In the genomic region with DNA sequence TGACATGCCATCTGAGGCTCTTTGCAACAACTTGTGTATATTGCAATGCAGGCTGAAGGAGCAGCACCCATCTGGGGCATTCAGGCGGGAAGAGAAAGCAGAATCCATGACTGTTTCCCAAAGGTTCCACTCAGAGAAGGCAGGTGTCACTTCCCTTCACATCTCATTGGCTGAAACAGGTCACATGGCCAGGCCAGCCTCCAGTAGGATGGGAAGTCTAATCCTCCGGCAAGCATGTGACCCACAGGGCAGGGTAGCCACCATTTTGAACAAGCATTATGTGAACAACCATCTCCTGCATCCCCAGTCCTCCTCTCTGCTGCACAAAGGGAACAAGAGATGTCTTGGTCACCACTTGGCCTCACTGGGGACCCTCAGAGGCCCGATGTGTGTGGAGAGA, we compare ENCODE assay signal across 17 cellular contexts.
DNase-seq lines count a peak whose midpoint lies in the region; ATAC-seq and TF ChIP-seq lines count a peak whose summit lies in the region.
"Had no signal": no experiment of that assay in that cellular context is flagged by ENCODE, and none has a peak within 500 bp of the region (broad histone marks: within the 10 kb centered on the region; RNA-seq: fewer than 3 reads in every experiment).

No MANE protein-coding gene starts in this region.

- no peaks in the 10 kb centered on the region for H3K27me3 Mint-ChIP-seq in stimulated activated naive CD8-positive, alpha-beta T cell treated with anti-CD3 and anti-CD28 coated beads, Interleukin-15, Interleukin-2, amounts not matched to agents 100 ng/mL and 50 ng/mL, for 24 hours
- H3K27me3 Mint-ChIP-seq in activated CD8-positive, alpha-beta T cell treated with anti-CD3 and anti-CD28 coated beads for 36 hours = no peaks in the 10 kb centered on the region
- H3K27me3 Mint-ChIP-seq in naive thymus-derived CD4-positive, alpha-beta T cell = peaks cover 0 to 19% (median 0%) of the 10 kb centered on the region in 5 donors
- peaks cover 5% of the 10 kb centered on the region for H3K27me3 Mint-ChIP-seq in activated T-helper 1 cell treated with anti-CD3 and anti-CD28 coated beads, Interleukin-12 subunit alpha, Interleukin-12 subunit beta, Interleukin-2, Interleukin-4 antibody, amounts not matched to agents 30 ng/mL and 10 ng/mL and 1 ng/mL, durations not matched to agents 14 hours and 24 hours and 36 hours (ENCODE audit: insufficient read depth)

- no peak overlapping the region for H3K27ac ChIP-seq in naive thymus-derived CD4-positive, alpha-beta T cell (ENCODE audit: low read depth, low read length)
- H3K27ac ChIP-seq: VCaP had no signal

- peak overlapping the region; percentile 96 for H3K27ac Mint-ChIP-seq in stimulated activated naive CD8-positive, alpha-beta T cell treated with anti-CD3 and anti-CD28 coated beads, Interleukin-15, Interleukin-2, amounts not matched to agents 100 ng/mL and 50 ng/mL, for 24 hours
- H3K27ac Mint-ChIP-seq in activated CD8-positive, alpha-beta T cell treated with anti-CD3 and anti-CD28 coated beads for 36 hours = peak overlapping the region; percentile 62
- peak overlapping the region in 6 of 9 donors; percentile 6 to 96 (median 68) for H3K27ac Mint-ChIP-seq in naive thymus-derived CD4-positive, alpha-beta T cell
- no peak overlapping the region for H3K27ac Mint-ChIP-seq in activated T-helper 1 cell treated with anti-CD3 and anti-CD28 coated beads, Interleukin-12 subunit alpha, Interleukin-12 subunit beta, Interleukin-2, Interleukin-4 antibody, amounts not matched to agents 30 ng/mL and 10 ng/mL and 1 ng/mL, durations not matched to agents 14 hours and 24 hours and 36 hours

- peaks cover 8% of the 10 kb centered on the region for H3K9me3 Mint-ChIP-seq in stimulated activated naive CD8-positive, alpha-beta T cell treated with anti-CD3 and anti-CD28 coated beads, Interleukin-15, Interleukin-2, amounts not matched to agents 100 ng/mL and 50 ng/mL, for 24 hours
- H3K9me3 Mint-ChIP-seq in activated CD8-positive, alpha-beta T cell treated with anti-CD3 and anti-CD28 coated beads for 36 hours = peaks cover 5% of the 10 kb centered on the region
- peaks cover 0 to 9% (median 2%) of the 10 kb centered on the region in 11 donors for H3K9me3 Mint-ChIP-seq in naive thymus-derived CD4-positive, alpha-beta T cell
- peaks cover 6% of the 10 kb centered on the region for H3K9me3 Mint-ChIP-seq in activated T-helper 1 cell treated with anti-CD3 and anti-CD28 coated beads, Interleukin-12 subunit alpha, Interleukin-12 subunit beta, Interleukin-2, Interleukin-4 antibody, amounts not matched to agents 30 ng/mL and 10 ng/mL and 1 ng/mL, durations not matched to agents 14 hours and 24 hours and 36 hours

- H3K9me3 ChIP-seq in naive thymus-derived CD4-positive, alpha-beta T cell (ENCODE audit: control insufficient read depth in 2 of 3, low read length in 3 of 3) = no peaks in the 10 kb centered on the region

- no peak overlapping the region for H3K4me3 ChIP-seq in naive thymus-derived CD4-positive, alpha-beta T cell (ENCODE audit: low read length)

- H3K4me1 ChIP-seq in naive thymus-derived CD4-positive, alpha-beta T cell (ENCODE audit: control insufficient read depth in 2 of 2, insufficient read depth in 2 of 2, low read length in 2 of 2) = peaks cover 72 to 85% of the 10 kb centered on the region in 2 donors
- H3K4me1 ChIP-seq: Caco-2 had no signal

- CTCF ChIA-PET in activated CD8-positive, alpha-beta T cell treated with anti-CD3 and anti-CD28 coated beads for 36 hours (lab: Charles Lee) = no interaction called here
- CTCF ChIA-PET in naive thymus-derived CD4-positive, alpha-beta T cell (lab: Charles Lee) = interaction anchor here (1.1 kb wide), 1 partner anchor 46 kb away, joined by 3 read pairs; no protein-coding TSS in a partner anchor

- no peaks in the 10 kb centered on the region for H3K27me3 ChIP-seq in naive thymus-derived CD4-positive, alpha-beta T cell (ENCODE audit: control insufficient read depth in 2 of 2, insufficient read depth in 2 of 2, low read length in 2 of 2)

- peaks cover 81% of the 10 kb centered on the region for H3K36me3 Mint-ChIP-seq in stimulated activated naive CD8-positive, alpha-beta T cell treated with anti-CD3 and anti-CD28 coated beads, Interleukin-15, Interleukin-2, amounts not matched to agents 100 ng/mL and 50 ng/mL, for 24 hours (ENCODE audit: low read depth)
- peaks cover 77% of the 10 kb centered on the region for H3K36me3 Mint-ChIP-seq in activated CD8-positive, alpha-beta T cell treated with anti-CD3 and anti-CD28 coated beads for 36 hours (ENCODE audit: low read depth)
- peaks cover 7 to 50% (median 19%) of the 10 kb centered on the region in 5 donors for H3K36me3 Mint-ChIP-seq in naive thymus-derived CD4-positive, alpha-beta T cell
- peaks cover 19% of the 10 kb centered on the region for H3K36me3 Mint-ChIP-seq in activated T-helper 1 cell treated with anti-CD3 and anti-CD28 coated beads, Interleukin-12 subunit alpha, Interleukin-12 subunit beta, Interleukin-2, Interleukin-4 antibody, amounts not matched to agents 30 ng/mL and 10 ng/mL and 1 ng/mL, durations not matched to agents 14 hours and 24 hours and 36 hours (ENCODE audit: low read depth)

- no peaks in the 10 kb centered on the region for H3K36me3 ChIP-seq in naive thymus-derived CD4-positive, alpha-beta T cell (ENCODE audit: control insufficient read depth in 2 of 3, insufficient read depth in 3 of 3, low read length in 3 of 3)

- intact Hi-C loops in activated CD8-positive, alpha-beta T cell treated with anti-CD3 and anti-CD28 coated beads for 36 hours (cut with micrococcal nuclease) = no loop called here
- intact Hi-C loops in naive thymus-derived CD4-positive, alpha-beta T cell (cut with micrococcal nuclease) = no loop called here
- intact Hi-C loops in activated T-helper 1 cell treated with anti-CD3 and anti-CD28 coated beads, Interleukin-12 subunit alpha, Interleukin-12 subunit beta, Interleukin-2, Interleukin-4 antibody, amounts not matched to agents 30 ng/mL and 10 ng/mL and 1 ng/mL, durations not matched to agents 14 hours and 24 hours and 36 hours (cut with micrococcal nuclease) = loop anchor here (10.0 kb wide), 1 partner anchor 49 kb away; no protein-coding TSS in a partner anchor

- ATAC-seq in stimulated activated naive CD8-positive, alpha-beta T cell treated with anti-CD3 and anti-CD28 coated beads, Interleukin-15, Interleukin-2, amounts not matched to agents 100 U/mL and 50 U/mL, for 24 hours = no peak
- ATAC-seq in activated CD8-positive, alpha-beta T cell treated with anti-CD3 and anti-CD28 coated beads for 36 hours = no peak
- ATAC-seq in naive thymus-derived CD4-positive, alpha-beta T cell = no peak
- ATAC-seq in HG02759 (IDR thresholded peaks at IDR 0.05; ENCODE audit: unreplicated experiment) (no peak), HG03457 (IDR thresholded peaks at IDR 0.05; ENCODE audit: unreplicated experiment) (no peak)
- ATAC-seq: left lobe of liver, Right ventricle myocardium inferior had no signal

- DNase-seq in stimulated activated naive CD8-positive, alpha-beta T cell treated with anti-CD3 and anti-CD28 coated beads, Interleukin-15, Interleukin-2, amounts not matched to agents 100 U/mL and 50 U/mL, for 24 hours = no peak
- DNase-seq in activated CD8-positive, alpha-beta T cell treated with anti-CD3 and anti-CD28 coated beads for 36 hours = no peak
- no peak for DNase-seq in naive thymus-derived CD4-positive, alpha-beta T cell
- DNase-seq in activated T-helper 1 cell treated with anti-CD3 and anti-CD28 coated beads, Interleukin-12 subunit alpha, Interleukin-12 subunit beta, Interleukin-2, Interleukin-4 antibody, amounts not matched to agents 30 ng/mL and 10 ng/mL and 1 ng/mL, durations not matched to agents 14 hours and 24 hours and 36 hours (ENCODE audit: low spot score) = no peak
- DNase-seq in stimulated activated CD4-positive, alpha-beta T cell treated with anti-CD3 and anti-CD28 coated beads, Interleukin-12 subunit alpha, Interleukin-12 subunit beta, amount 100 ng/mL, for 4 hours = no peak
- DNase-seq: activated effector memory CD4-positive, alpha-beta T cell treated with Interleukin-2 at 50 U/mL for 16 hours; Caco-2; effector memory CD4-positive, alpha-beta T cell; glutamatergic neuron; NCI-H1417; NCI-H524 had no signal

- H3K4me3 Mint-ChIP-seq in stimulated activated naive CD8-positive, alpha-beta T cell treated with anti-CD3 and anti-CD28 coated beads, Interleukin-15, Interleukin-2, amounts not matched to agents 100 ng/mL and 50 ng/mL, for 24 hours = no peak overlapping the region
- no peak overlapping the region for H3K4me3 Mint-ChIP-seq in activated CD8-positive, alpha-beta T cell treated with anti-CD3 and anti-CD28 coated beads for 36 hours
- H3K4me3 Mint-ChIP-seq in naive thymus-derived CD4-positive, alpha-beta T cell = peak overlapping the region in 3 of 10 donors; percentile 14 to 83 (median 20)
- H3K4me3 Mint-ChIP-seq in activated T-helper 1 cell treated with anti-CD3 and anti-CD28 coated beads, Interleukin-12 subunit alpha, Interleukin-12 subunit beta, Interleukin-2, Interleukin-4 antibody, amounts not matched to agents 30 ng/mL and 10 ng/mL and 1 ng/mL, durations not matched to agents 14 hours and 24 hours and 36 hours = no peak overlapping the region

- no peak for TF ChIP-seq CTCF in activated CD8-positive, alpha-beta T cell treated with anti-CD3 and anti-CD28 coated beads for 36 hours (IDR thresholded peaks at IDR 0.05)

- H3K4me1 Mint-ChIP-seq in stimulated activated naive CD8-positive, alpha-beta T cell treated with anti-CD3 and anti-CD28 coated beads, Interleukin-15, Interleukin-2, amounts not matched to agents 100 ng/mL and 50 ng/mL, for 24 hours (ENCODE audit: low read depth) = peaks cover 98% of the 10 kb centered on the region
- H3K4me1 Mint-ChIP-seq in activated CD8-positive, alpha-beta T cell treated with anti-CD3 and anti-CD28 coated beads for 36 hours (ENCODE audit: low read depth) = peaks cover 91% of the 10 kb centered on the region
- peaks cover 65 to 100% (median 93%) of the 10 kb centered on the region in 7 donors for H3K4me1 Mint-ChIP-seq in naive thymus-derived CD4-positive, alpha-beta T cell
- peaks cover 68% of the 10 kb centered on the region for H3K4me1 Mint-ChIP-seq in activated T-helper 1 cell treated with anti-CD3 and anti-CD28 coated beads, Interleukin-12 subunit alpha, Interleukin-12 subunit beta, Interleukin-2, Interleukin-4 antibody, amounts not matched to agents 30 ng/mL and 10 ng/mL and 1 ng/mL, durations not matched to agents 14 hours and 24 hours and 36 hours (ENCODE audit: low read depth)

- POLR2A ChIA-PET in activated CD8-positive, alpha-beta T cell treated with anti-CD3 and anti-CD28 coated beads for 36 hours (lab: Charles Lee) = interaction anchor here (1.1 kb wide), 1 partner anchor 27 kb away, joined by 3 read pairs; no protein-coding TSS in a partner anchor
- POLR2A ChIA-PET in naive thymus-derived CD4-positive, alpha-beta T cell (lab: Charles Lee) = interaction anchor here (1.6 kb wide), 1 partner anchor 13 kb away, joined by 4 read pairs; no protein-coding TSS in a partner anchor
